Comparison of ENCODE assay signal across 8 cellular contexts in genomic region chr1:36385410-36386261, GRCh38. TPM values are rescaled to one million over a fixed set of nuclear protein-coding genes. Genes with fewer than 3 reads are reported as not detected.
DNase-seq lines count a peak whose midpoint lies in the region; TF ChIP-seq lines count a peak whose summit lies in the region.

A gene with protein sequence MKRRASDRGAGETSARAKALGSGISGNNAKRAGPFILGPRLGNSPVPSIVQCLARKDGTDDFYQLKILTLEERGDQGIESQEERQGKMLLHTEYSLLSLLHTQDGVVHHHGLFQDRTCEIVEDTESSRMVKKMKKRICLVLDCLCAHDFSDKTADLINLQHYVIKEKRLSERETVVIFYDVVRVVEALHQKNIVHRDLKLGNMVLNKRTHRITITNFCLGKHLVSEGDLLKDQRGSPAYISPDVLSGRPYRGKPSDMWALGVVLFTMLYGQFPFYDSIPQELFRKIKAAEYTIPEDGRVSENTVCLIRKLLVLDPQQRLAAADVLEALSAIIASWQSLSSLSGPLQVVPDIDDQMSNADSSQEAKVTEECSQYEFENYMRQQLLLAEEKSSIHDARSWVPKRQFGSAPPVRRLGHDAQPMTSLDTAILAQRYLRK (minus strand): TSS chr1:36385924. CDS start chr1:36361332, 24,592 bp downstream.

- H3K27me3 Mint-ChIP-seq in HFFc6 (ENCODE audit: insufficient read depth), result peaks cover 7% of the 10 kb centered on the region

- no peak within 1 kb of the TSS; the same call in 1 of the 2 replicates for H2AFZ ChIP-seq in SK-N-SH (ENCODE audit: low read depth)

- TF ChIP-seq RAD21 in SK-N-SH (IDR thresholded peaks at IDR 0.05; ENCODE audit: low read length), result no peak

- peaks cover 50% of the 10 kb centered on the region for H3K79me2 ChIP-seq in SK-N-SH (ENCODE audit: insufficient read depth)

- peak; percentile 97 for DNase-seq in GF-D8 (lab: John Stamatoyannopoulos, UW)
- DNase-seq in HFFc6, result peak; percentile 99
- peak; percentile 99 for DNase-seq in NB4 (ENCODE audit: low read depth)
- peak; percentile 97 for DNase-seq in SK-N-SH
- DNase-seq in activated naive CD4-positive, alpha-beta T cell treated with anti-CD3 and anti-CD28 coated beads, Interleukin-2, amount 50 U/mL, for 16 hours, result peak; percentile 98
- peak; percentile 96 for DNase-seq in germinal center (ENCODE audit: low spot score)
- peak; percentile 99 for DNase-seq in non-pigmented ciliary epithelial cell (ENCODE audit: low read depth)
- peak; percentile 99 for DNase-seq in superior temporal gyrus (ENCODE audit: extremely low spot score)

- H3K27ac ChIP-seq in SK-N-SH (ENCODE audit: low read depth in 2 of 2, low read length in 1 of 2), result peak within 1 kb of the TSS; percentile 97 to 99

- WGBS in SK-N-SH (ENCODE audit: low lambda C conversion rate), result 0% methylated on average over 19 of the region's 82 CpGs

- no peaks in the 10 kb centered on the region for H3K9me2 ChIP-seq in SK-N-SH

- H3F3A ChIP-seq in SK-N-SH (replicated peaks; ENCODE audit: insufficient read depth), result peaks cover 26% of the 10 kb centered on the region

- H3K4me3 ChIP-seq in NB4 (ENCODE audit: low read depth, low read length) (peak within 1 kb of the TSS; percentile 91), SK-N-SH (ENCODE audit: low read depth in 2 of 2, low read length in 1 of 2) (peak within 1 kb of the TSS; percentile 79 to 83)

- H4K20me1 ChIP-seq in SK-N-SH (ENCODE audit: insufficient read depth), result peaks cover 44% of the 10 kb centered on the region

- no peaks in the 10 kb centered on the region for H3K9me3 Mint-ChIP-seq in HFFc6

- H3K27ac Mint-ChIP-seq in HFFc6, result peak within 1 kb of the TSS; percentile 100

- TF ChIP-seq CTCF in HFFc6 (IDR thresholded peaks at IDR 0.05) (no peak), NB4 (IDR thresholded peaks at IDR 0.05; ENCODE audit: low read depth, low read length) (no peak), SK-N-SH (IDR thresholded peaks at IDR 0.05) (no peak)

- no peaks in the 10 kb centered on the region for H3K9me3 ChIP-seq in SK-N-SH

- peak within 1 kb of the TSS; percentile 93 for H3K4me3 Mint-ChIP-seq in HFFc6

- CTCF ChIA-PET in SK-N-SH (lab: Yijun Ruan, JAX), result interaction anchor here (1.0 to 10.1 kb wide), 3 partner anchors 18 to 43 kb away, joined by 3 to 78 read pairs (median 3); no protein-coding TSS in a partner anchor

- POLR2A ChIA-PET in SK-N-SH (lab: Yijun Ruan, JAX), result interaction anchor here (0.6 to 2.1 kb wide), 9 partner anchors 11 to 64 kb away, joined by 3 to 25 read pairs (median 3); partner anchors contain the start of gene LSM10

- H3K4me1 Mint-ChIP-seq in HFFc6 (ENCODE audit: low read depth), result peaks cover 64% of the 10 kb centered on the region

- peak within 1 kb of the TSS; percentile 92 for H3K9ac ChIP-seq in SK-N-SH

- H3K36me3 Mint-ChIP-seq in HFFc6 (ENCODE audit: low read depth), result peaks cover 14% of the 10 kb centered on the region; the same call in 1 of the 2 replicates

- peak within 1 kb of the TSS; percentile 93 for H3K4me2 ChIP-seq in SK-N-SH

- no peaks in the 10 kb centered on the region for H3K27me3 ChIP-seq in SK-N-SH (ENCODE audit: insufficient read depth)

- H3K36me3 ChIP-seq in SK-N-SH (replicated peaks in 1 of 2; ENCODE audit: control insufficient read depth in 1 of 2, insufficient read depth in 2 of 2, low read length in 1 of 2), result peaks cover 0 to 1% of the 10 kb centered on the region in 2 experiments

- no peak for TF ChIP-seq EP300 in SK-N-SH (IDR thresholded peaks at IDR 0.05; ENCODE audit: borderline replicate concordance in 1 of 2, low read depth in 1 of 2, low read length in 1 of 2)

- peaks cover 25 to 30% of the 10 kb centered on the region in 2 experiments for H3K4me1 ChIP-seq in SK-N-SH (ENCODE audit: control insufficient read depth in 1 of 2, insufficient read depth in 2 of 2, low read depth in 1 of 2, low read length in 1 of 2)

- no peak for TF ChIP-seq POLR2A in NB4 (IDR thresholded peaks at IDR 0.05; ENCODE audit: extremely low read depth, insufficient read length)

TF ChIP-seq in SK-N-SH, 30 proteins besides CTCF, POLR2A, EP300 and RAD21 (continues in another document):
- peak; percentile 57 for TF ChIP-seq PBX3 (IDR thresholded peaks at IDR 0.05)
- TF ChIP-seq MXI1 (IDR thresholded peaks at IDR 0.05; ENCODE audit: low read depth, low read length), result peak; percentile 45; the same call in 1 of the 2 replicates
- TF ChIP-seq, protein P1, sequence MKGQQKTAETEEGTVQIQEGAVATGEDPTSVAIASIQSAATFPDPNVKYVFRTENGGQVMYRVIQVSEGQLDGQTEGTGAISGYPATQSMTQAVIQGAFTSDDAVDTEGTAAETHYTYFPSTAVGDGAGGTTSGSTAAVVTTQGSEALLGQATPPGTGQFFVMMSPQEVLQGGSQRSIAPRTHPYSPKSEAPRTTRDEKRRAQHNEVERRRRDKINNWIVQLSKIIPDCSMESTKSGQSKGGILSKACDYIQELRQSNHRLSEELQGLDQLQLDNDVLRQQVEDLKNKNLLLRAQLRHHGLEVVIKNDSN (IDR thresholded peaks at IDR 0.05; ENCODE audit: borderline replicate concordance, low read depth), result 0 out of 2 replicates have a peak, but pooled peaks have one; percentile 23
- no peak; the same call in 1 of the 2 replicates for TF ChIP-seq GABPA (IDR thresholded peaks at IDR 0.05; ENCODE audit: low read depth)
- TF ChIP-seq, protein P2, sequence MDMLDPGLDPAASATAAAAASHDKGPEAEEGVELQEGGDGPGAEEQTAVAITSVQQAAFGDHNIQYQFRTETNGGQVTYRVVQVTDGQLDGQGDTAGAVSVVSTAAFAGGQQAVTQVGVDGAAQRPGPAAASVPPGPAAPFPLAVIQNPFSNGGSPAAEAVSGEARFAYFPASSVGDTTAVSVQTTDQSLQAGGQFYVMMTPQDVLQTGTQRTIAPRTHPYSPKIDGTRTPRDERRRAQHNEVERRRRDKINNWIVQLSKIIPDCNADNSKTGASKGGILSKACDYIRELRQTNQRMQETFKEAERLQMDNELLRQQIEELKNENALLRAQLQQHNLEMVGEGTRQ (IDR thresholded peaks at IDR 0.05; ENCODE audit: borderline replicate concordance, low read depth, low read length), result no peak
- no peak for TF ChIP-seq JUND (IDR thresholded peaks at IDR 0.05)
- TF ChIP-seq RCOR1 (IDR thresholded peaks at IDR 0.05; ENCODE audit: low read length), result no peak
- TF ChIP-seq CHD2 (IDR thresholded peaks at IDR 0.05; ENCODE audit: low read length, partially characterized antibody), result peak; percentile 96
- TF ChIP-seq GATA2 (CRISPR knock-in tag; IDR thresholded peaks at IDR 0.05), result peak; percentile 99
- 0 out of 2 replicates have a peak, but pooled peaks have one; percentile 59 for TF ChIP-seq ZBTB33 (IDR thresholded peaks at IDR 0.05; ENCODE audit: borderline replicate concordance, low read depth)
- TF ChIP-seq FOXJ3 (CRISPR knock-in tag; IDR thresholded peaks at IDR 0.05), result no peak
- TF ChIP-seq, protein P3, sequence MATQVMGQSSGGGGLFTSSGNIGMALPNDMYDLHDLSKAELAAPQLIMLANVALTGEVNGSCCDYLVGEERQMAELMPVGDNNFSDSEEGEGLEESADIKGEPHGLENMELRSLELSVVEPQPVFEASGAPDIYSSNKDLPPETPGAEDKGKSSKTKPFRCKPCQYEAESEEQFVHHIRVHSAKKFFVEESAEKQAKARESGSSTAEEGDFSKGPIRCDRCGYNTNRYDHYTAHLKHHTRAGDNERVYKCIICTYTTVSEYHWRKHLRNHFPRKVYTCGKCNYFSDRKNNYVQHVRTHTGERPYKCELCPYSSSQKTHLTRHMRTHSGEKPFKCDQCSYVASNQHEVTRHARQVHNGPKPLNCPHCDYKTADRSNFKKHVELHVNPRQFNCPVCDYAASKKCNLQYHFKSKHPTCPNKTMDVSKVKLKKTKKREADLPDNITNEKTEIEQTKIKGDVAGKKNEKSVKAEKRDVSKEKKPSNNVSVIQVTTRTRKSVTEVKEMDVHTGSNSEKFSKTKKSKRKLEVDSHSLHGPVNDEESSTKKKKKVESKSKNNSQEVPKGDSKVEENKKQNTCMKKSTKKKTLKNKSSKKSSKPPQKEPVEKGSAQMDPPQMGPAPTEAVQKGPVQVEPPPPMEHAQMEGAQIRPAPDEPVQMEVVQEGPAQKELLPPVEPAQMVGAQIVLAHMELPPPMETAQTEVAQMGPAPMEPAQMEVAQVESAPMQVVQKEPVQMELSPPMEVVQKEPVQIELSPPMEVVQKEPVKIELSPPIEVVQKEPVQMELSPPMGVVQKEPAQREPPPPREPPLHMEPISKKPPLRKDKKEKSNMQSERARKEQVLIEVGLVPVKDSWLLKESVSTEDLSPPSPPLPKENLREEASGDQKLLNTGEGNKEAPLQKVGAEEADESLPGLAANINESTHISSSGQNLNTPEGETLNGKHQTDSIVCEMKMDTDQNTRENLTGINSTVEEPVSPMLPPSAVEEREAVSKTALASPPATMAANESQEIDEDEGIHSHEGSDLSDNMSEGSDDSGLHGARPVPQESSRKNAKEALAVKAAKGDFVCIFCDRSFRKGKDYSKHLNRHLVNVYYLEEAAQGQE (IDR thresholded peaks at IDR 0.05; ENCODE audit: low read depth, low read length), result no peak

RNA-seq across cellular contexts. Expression of the gene that starts here (rescaled TPM):
- 10 to 100 TPM; 24.1 to 26.5 (median 25.1) TPM for total RNA-seq in HFFc6 (2021; fragmentation: NEBNext Ultra II Directional; extraction: Animal tissue kit (Norgen Biotek cat#: 25700))
- polyA plus RNA-seq in SK-N-SH (2012; rRNA removed), result 39.0 and 43.3 TPM in 2 replicates
- polyA plus RNA-seq in SK-N-SH (2012; cell fraction: cytosol; rRNA removed), result 26.2 and 35.3 TPM in 2 replicates
- polyA plus RNA-seq in SK-N-SH (2012; cell fraction: nucleus; rRNA removed), result 56.9 and 65.1 TPM in 2 replicates

Comparison
In these comparisons a context has a peak if more than half of its experiments do, and no peak if none do; other contexts are left out.
1. Peak in every context shown above with its lines: DNase-seq, H3K4me3 ChIP-seq and H3K27ac ChIP-seq.